ENCODE assay signal across 12 cellular contexts in the genomic region with DNA sequence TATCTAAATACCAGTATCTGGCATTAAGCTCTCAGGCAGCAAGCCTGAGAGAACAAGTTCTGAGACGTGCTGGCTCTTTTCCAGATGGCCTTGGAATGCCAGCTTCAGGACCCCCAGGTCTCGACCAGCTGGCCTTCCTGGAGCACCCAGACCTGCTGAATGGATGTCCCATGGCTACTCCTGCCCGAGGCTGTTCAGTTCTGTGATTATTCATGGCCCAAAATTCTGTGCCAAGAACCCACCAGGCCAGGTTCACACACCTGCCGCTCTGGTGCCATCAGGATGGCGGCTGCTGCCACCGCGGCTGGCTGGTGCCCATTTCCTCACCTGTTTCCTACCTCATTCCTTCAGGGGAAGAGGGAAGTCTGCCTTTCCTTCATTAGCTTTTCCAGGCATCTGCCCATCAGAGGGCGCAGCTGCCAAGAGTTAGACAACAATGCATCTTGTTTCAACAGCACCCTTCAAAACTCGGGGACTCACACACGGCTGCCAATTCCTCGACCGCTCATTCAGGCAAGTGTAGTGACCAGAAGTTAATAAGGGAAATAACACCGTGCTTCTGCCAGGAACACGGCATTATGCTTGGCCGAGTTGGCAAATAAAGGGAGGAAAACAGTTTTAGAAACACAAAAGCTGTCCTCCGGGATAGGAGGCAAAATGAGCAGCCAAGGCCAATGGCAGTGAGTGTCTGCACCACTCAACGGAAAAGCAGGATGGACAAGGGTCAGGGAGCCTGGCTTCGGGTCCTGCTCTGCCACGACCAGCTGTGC.
A peak's percentile ranks its signal among the peaks of the same experiment; 100 is the strongest.
DNase-seq lines count a peak whose midpoint lies in the region; ATAC-seq, FAIRE-seq and TF ChIP-seq lines count a peak whose summit lies in the region.
"Had no signal": no experiment of that assay in that cellular context is flagged by ENCODE, and none has a peak within 500 bp of the region (broad histone marks: within the 10 kb centered on the region; RNA-seq: fewer than 3 reads in every experiment).

No MANE protein-coding gene starts in this region.

- no peak overlapping the region for H2AK5ac ChIP-seq in mesenchymal stem cell (ENCODE audit: low read length, severe bottlenecking)

- H4K91ac ChIP-seq in mesenchymal stem cell (ENCODE audit: low read length) = peak overlapping the region; percentile 16

- H3K4ac ChIP-seq in mesenchymal stem cell (ENCODE audit: low read depth in 1 of 2, low read length in 2 of 2) = no peak overlapping the region

- H3K23ac ChIP-seq in mesenchymal stem cell (ENCODE audit: low read length in 2 of 2) = no peak overlapping the region

- H2BK15ac ChIP-seq in mesenchymal stem cell (ENCODE audit: low read depth, poor library complexity, severe bottlenecking) = no peak overlapping the region

- H3K79me1 ChIP-seq in mesenchymal stem cell (replicated peaks; ENCODE audit: low read length, poor library complexity, severe bottlenecking) = peaks cover 21% of the 10 kb centered on the region

- H3K9ac ChIP-seq in HepG2 (ENCODE audit: insufficient read depth, low read depth, low read length) (no peak overlapping the region), mesenchymal stem cell (ENCODE audit: low read length) (no peak overlapping the region)

- H3K9me3 ChIP-seq in HepG2 (ENCODE audit: low read length) (no peaks in the 10 kb centered on the region), right lobe of liver (no peaks in the 10 kb centered on the region), mesenchymal stem cell (ENCODE audit: control insufficient read depth, low read length) (no peaks in the 10 kb centered on the region), aorta (ENCODE audit: control insufficient read depth, low read length) (no peaks in the 10 kb centered on the region)
- H3K9me3 ChIP-seq: A549, neutrophil, vagina had no signal

- BruUV-seq in HepG2 (replicated peaks; lab: Mats Ljungman, UMichigan) = no TSS peak

- DNase-seq in HepG2 (ENCODE audit: low spot score) (no peak), right lobe of liver (no peak), cerebellar cortex (ENCODE audit: low spot score) (peak; percentile 96), mesenchymal stem cell (no peak), aorta (peak in 1 of 2 donors; percentile 61), LoVo (ENCODE audit: low spot score) (no peak)
- no peak for DNase-seq in activated CD4-positive, alpha-beta T cell treated with anti-CD3 and anti-CD28 coated beads for 48 hours
- DNase-seq: stimulated activated CD4-positive, alpha-beta T cell treated with anti-CD3 and anti-CD28 coated beads, Interleukin-15, amount 100 ng/mL, for 24 hours had no signal

- intact Hi-C loops in HepG2 (cut with micrococcal nuclease; ENCODE audit: unreplicated experiment) = no loop called here
- intact Hi-C loops in right lobe of liver (cut with DNase I) = loop anchor here in 1 of 2 donors (5.0 kb wide), 1 partner anchor 289 kb away; a partner anchor contains a TSS
- intact Hi-C loops in aorta (cut with DNase I) = loop anchor here in 1 of 2 donors (1.0 to 2.0 kb wide), 2 partner anchors 15 to 291 kb away; a partner anchor contains a TSS

- TF ChIP-seq CTCF in HepG2 (CRISPR knock-in tag; IDR thresholded peaks at IDR 0.05) (no peak), right lobe of liver (IDR thresholded peaks at IDR 0.05) (no peak)

- no peak for TF ChIP-seq RAD21 in HepG2 (CRISPR knock-in tag; IDR thresholded peaks at IDR 0.05)

- no peaks in the 10 kb centered on the region for H4K20me1 ChIP-seq in HepG2 (ENCODE audit: insufficient read depth, low read length)

- H2AFZ ChIP-seq in HepG2 (ENCODE audit: low read length) = no peak overlapping the region
- H2AFZ ChIP-seq in mesenchymal stem cell (ENCODE audit: low read depth, low read length) = no peak overlapping the region

- WGBS in HepG2 (ENCODE audit: low lambda C conversion rate) = over 99% methylated on average over 15 of the region's 19 CpGs
- 85% methylated on average over 15 of the region's 19 CpGs for WGBS in right lobe of liver (ENCODE audit: insufficient coverage, low coverage, low lambda C conversion rate, missing lambda C conversion rate)
- WGBS in mesenchymal stem cell = 96% methylated on average over 19 of the region's 19 CpGs
- WGBS in aorta, 2 donors = 7 to 14% methylated on average over 19 of the region's 19 CpGs

- POLR2A ChIA-PET in HepG2 (lab: Yijun Ruan, JAX) = interaction anchor here (1.4 kb wide), 1 partner anchor 293 kb away, joined by 5 read pairs; no protein-coding TSS in a partner anchor

- FAIRE-seq in HepG2 (lab: Jason Lieb, UNC) = no peak
- FAIRE-seq: A549 had no signal

- H3K27ac ChIP-seq in HepG2 (ENCODE audit: extremely low read length, insufficient read depth, low read length) (no peak overlapping the region), right lobe of liver (no peak overlapping the region), mesenchymal stem cell (ENCODE audit: low read length, poor library complexity, severe bottlenecking) (no peak overlapping the region), aorta (ENCODE audit: low read depth in 1 of 2, low read length in 2 of 2) (peak overlapping the region; percentile 57 to 90)
- H3K27ac ChIP-seq: neutrophil, vagina had no signal

- in situ Hi-C loops in HepG2 (cut with HindIII; ENCODE audit: extremely low pct_ligation_motif_present, low pct_unique_long_range_greater_than_20kb) = loop anchor here (5.0 kb wide), 1 partner anchor 294 kb away; no protein-coding TSS in a partner anchor

- H3K27me3 ChIP-seq in HepG2 (ENCODE audit: control insufficient read depth in 1 of 2, insufficient read depth in 2 of 2, low read length in 2 of 2) = no peaks in the 10 kb centered on the region; a peak in 1 of 5 replicates
- H3K27me3 ChIP-seq in right lobe of liver = no peaks in the 10 kb centered on the region
- no peaks in the 10 kb centered on the region for H3K27me3 ChIP-seq in mesenchymal stem cell (ENCODE audit: control insufficient read depth in 1 of 2, insufficient read depth in 1 of 2, low read length in 2 of 2)
- H3K27me3 ChIP-seq in aorta (ENCODE audit: control insufficient read depth in 1 of 2, insufficient read depth in 2 of 2, low read length in 1 of 2) = no peaks in the 10 kb centered on the region
- H3K27me3 ChIP-seq: neutrophil, vagina had no signal

- no peak overlapping the region for H4K8ac ChIP-seq in mesenchymal stem cell (ENCODE audit: low read length)

- H3K79me2 ChIP-seq in HepG2 (ENCODE audit: insufficient read depth, low read length) = no peaks in the 10 kb centered on the region

- H3K4me1 ChIP-seq in HepG2 (ENCODE audit: insufficient read depth, low read length) = peaks cover 7% of the 10 kb centered on the region; the same call in 1 of the 2 replicates
- peaks cover 0 to 4% (median 1%) of the 10 kb centered on the region in 4 donors for H3K4me1 ChIP-seq in right lobe of liver
- H3K4me1 ChIP-seq in mesenchymal stem cell (ENCODE audit: control insufficient read depth, insufficient read depth, low read depth, low read length) = peaks cover 2% of the 10 kb centered on the region
- H3K4me1 ChIP-seq in aorta (ENCODE audit: control insufficient read depth in 1 of 2, insufficient read depth in 2 of 2, low read length in 2 of 2) = peaks cover 0 to 8% of the 10 kb centered on the region in 2 donors

- H3K36me3 ChIP-seq in HepG2 (replicated peaks in 1 of 2; ENCODE audit: control insufficient read depth in 1 of 2, insufficient read depth in 2 of 2, low read length in 2 of 2) (peaks cover 0 to 1% of the 10 kb centered on the region in 2 experiments; a peak in 3 of 5 replicates), right lobe of liver (no peaks in the 10 kb centered on the region), mesenchymal stem cell (ENCODE audit: control insufficient read depth in 1 of 2, insufficient read depth in 2 of 2, low read depth in 1 of 2, low read length in 2 of 2) (peaks cover 4 to 25% of the 10 kb centered on the region in 2 experiments), aorta (ENCODE audit: control insufficient read depth in 1 of 2, insufficient read depth in 2 of 2, low read length in 1 of 2) (peaks cover 0 to 2% of the 10 kb centered on the region in 2 donors)
- H3K36me3 ChIP-seq: neutrophil, vagina had no signal

- no peak for ATAC-seq in HepG2
- ATAC-seq in right lobe of liver = no peak
- ATAC-seq in aorta (ENCODE audit: low FRiP score) = peak; percentile 59
- no peak for ATAC-seq in HG02870 (IDR thresholded peaks at IDR 0.05; ENCODE audit: unreplicated experiment)

- no peak for TF ChIP-seq EP300 in HepG2 (IDR thresholded peaks at IDR 0.05; ENCODE audit: low read depth in 2 of 2, low read length in 2 of 2)
- TF ChIP-seq EP300 in HepG2 (CRISPR knock-in tag; IDR thresholded peaks at IDR 0.05; ENCODE audit: borderline replicate concordance) = no peak

- H2BK120ac ChIP-seq in mesenchymal stem cell (ENCODE audit: low read depth, low read length) = no peak overlapping the region

- H3K4me2 ChIP-seq in HepG2 (ENCODE audit: low read depth, low read length) (no peak overlapping the region), mesenchymal stem cell (ENCODE audit: low read length, poor library complexity, severe bottlenecking) (no peak overlapping the region)
- H3K4me2 ChIP-seq: A549 had no signal

- no peak overlapping the region for H3K14ac ChIP-seq in mesenchymal stem cell (ENCODE audit: low read length in 2 of 2)

- TF ChIP-seq POLR2A in HepG2 (IDR thresholded peaks at IDR 0.05; ENCODE audit: insufficient read depth in 1 of 2, low read depth in 2 of 2, low read length in 2 of 2) = no peak
- TF ChIP-seq POLR2A in right lobe of liver (IDR thresholded peaks at IDR 0.05) = no peak

- CTCF ChIA-PET in HepG2 (lab: Yijun Ruan, JAX; ENCODE audit: low intra/inter-chr PET ratio, low total read pairs) = interaction anchor here (1.6 kb wide), 1 partner anchor 15 kb away, joined by 3 read pairs; no protein-coding TSS in a partner anchor

- no peak overlapping the region for H3K4me3 ChIP-seq in HepG2 (replicated peaks in 1 of 3; ENCODE audit: insufficient read depth in 1 of 3, low read depth in 2 of 3, low read length in 3 of 3)
- no peak overlapping the region for H3K4me3 ChIP-seq in right lobe of liver
- no peak overlapping the region for H3K4me3 ChIP-seq in mesenchymal stem cell (ENCODE audit: insufficient read depth in 1 of 2, low read depth in 1 of 2, low read length in 2 of 2)
- H3K4me3 ChIP-seq in aorta (ENCODE audit: low read length in 2 of 2) = no peak overlapping the region
- H3K4me3 ChIP-seq: A549, vagina had no signal

- H3K18ac ChIP-seq in mesenchymal stem cell (ENCODE audit: low read depth in 1 of 2, low read length in 2 of 2) = no peak overlapping the region

- H2BK12ac ChIP-seq in mesenchymal stem cell (ENCODE audit: low read length in 2 of 2) = no peak overlapping the region

- no peak overlapping the region for H2BK5ac ChIP-seq in mesenchymal stem cell (ENCODE audit: low read depth, low read length, poor library complexity, severe bottlenecking)

Comparison
In these comparisons a context has a peak if more than half of its experiments do, and no peak if none do; other contexts are left out.
1. H3K27ac ChIP-seq: peak in aorta (2 of 2); none in HepG2 (single experiment), right lobe of liver (0 of 3) and mesenchymal stem cell (single experiment).